8 cellular contexts compared by ENCODE assay signal in the genomic region with DNA sequence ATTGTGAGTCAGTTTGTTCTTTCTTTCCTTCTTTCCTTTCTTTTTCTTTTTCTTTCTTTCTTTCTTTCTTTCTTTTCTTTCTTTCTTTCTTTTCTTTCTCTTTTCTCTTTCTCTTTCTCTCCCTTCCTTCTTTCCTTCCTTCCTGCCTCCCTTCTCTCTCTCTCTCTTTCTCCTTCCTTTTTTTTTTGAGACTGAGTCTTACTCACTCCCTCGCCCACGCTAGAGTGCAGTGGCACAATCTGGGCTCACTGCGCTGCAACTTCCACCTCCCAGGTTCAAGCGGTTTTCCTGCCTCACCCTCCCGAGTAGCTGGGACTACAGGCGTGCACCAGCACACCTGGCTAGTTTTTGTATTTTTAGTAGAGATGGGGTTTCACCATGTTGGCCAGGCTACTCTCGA. TPM values are rescaled to one million over a fixed set of nuclear protein-coding genes. Genes with fewer than 3 reads are reported as not detected.
A peak's percentile ranks its signal among the peaks of the same experiment; 100 is the strongest.
DNase-seq lines count a peak whose midpoint lies in the region; TF ChIP-seq lines count a peak whose summit lies in the region.
"Not testable (repeated sequence)": the region's sequence is repeated elsewhere in the genome, so short reads cannot be mapped to it uniquely, and the experiment has no call there.

No MANE protein-coding gene starts in this region.

- not testable (repeated sequence) for H3K27me3 Mint-ChIP-seq in dendritic cell treated with granulocyte-macrophage colony-stimulating factor and Interleukin-4, amounts not matched to agents 40 ng/mL and 50 ng/mL, for 4 days; progenitor cell of endocrine pancreas

- 0 out of 2 replicates have a peak overlapping the region, but pooled peaks have one; percentile 11 for H2AFZ ChIP-seq in SK-N-SH (ENCODE audit: low read depth)

- not testable (repeated sequence) for H3K4me3 ChIP-seq in DOHH2 (ENCODE audit: low read length); HEK293 (ENCODE audit: low read depth, low read length); NB4 (ENCODE audit: low read depth, low read length); SK-N-SH (ENCODE audit: low read depth in 2 of 2, low read length in 1 of 2)

- POLR2A ChIA-PET in HEK293 (lab: Yijun Ruan, JAX), result interaction anchor here (0.7 kb wide), 2 partner anchors 168 to 287 kb away, joined by 3 read pairs; no protein-coding TSS in a partner anchor
- POLR2A ChIA-PET in SK-N-SH (lab: Yijun Ruan, JAX), result not testable (repeated sequence)

- H3K9ac ChIP-seq in SK-N-SH, result not testable (repeated sequence)

- in situ Hi-C loops in ACHN (cut with HindIII; ENCODE audit: low pct_ligation_motif_present, low pct_unique_long_range_greater_than_20kb, low sequenced_read_pairs), result not testable (repeated sequence)

- H3K4me3 Mint-ChIP-seq in dendritic cell treated with granulocyte-macrophage colony-stimulating factor and Interleukin-4, amounts not matched to agents 40 ng/mL and 50 ng/mL, for 4 days, result peak overlapping the region; percentile 39
- not testable (repeated sequence) for H3K4me3 Mint-ChIP-seq in progenitor cell of endocrine pancreas (ENCODE audit: low read depth)

- peak; percentile 17 for DNase-seq in ACHN
- DNase-seq in NB4 (ENCODE audit: low read depth), result peak; percentile 28
- DNase-seq in SK-N-SH; progenitor cell of endocrine pancreas (ENCODE audit: low spot score, unreplicated experiment): not testable (repeated sequence)
- DNase-seq in activated CD8-positive, alpha-beta memory T cell treated with anti-CD3 and anti-CD28 coated beads for 24 hours, result peak; percentile 28

- H3K4me1 ChIP-seq in DOHH2 (ENCODE audit: control insufficient read depth, low read length), result peaks cover 29% of the 10 kb centered on the region
- H3K4me1 ChIP-seq in HEK293 (ENCODE audit: control insufficient read depth, insufficient read depth, low read length), result not testable (repeated sequence)
- peaks cover 6 to 14% of the 10 kb centered on the region in 2 experiments; a peak in 3 of 4 replicates for H3K4me1 ChIP-seq in SK-N-SH (ENCODE audit: control insufficient read depth in 1 of 2, insufficient read depth in 2 of 2, low read depth in 1 of 2, low read length in 1 of 2)

- H3K36me3 ChIP-seq in DOHH2 (ENCODE audit: control insufficient read depth, low read length); HEK293 (ENCODE audit: control insufficient read depth in 2 of 2, insufficient read depth in 1 of 2, low read length in 2 of 2); SK-N-SH (replicated peaks in 1 of 2; ENCODE audit: control insufficient read depth in 1 of 2, insufficient read depth in 2 of 2, low read length in 1 of 2): not testable (repeated sequence)

- intact Hi-C loops in dendritic cell treated with granulocyte-macrophage colony-stimulating factor and Interleukin-4, amounts not matched to agents 40 ng/mL and 50 ng/mL, for 4 days (cut with micrococcal nuclease), result not testable (repeated sequence)

- peaks cover 19% of the 10 kb centered on the region for H3F3A ChIP-seq in DOHH2 (ENCODE audit: control insufficient read depth, insufficient read depth)
- H3F3A ChIP-seq in SK-N-SH (replicated peaks; ENCODE audit: insufficient read depth), result not testable (repeated sequence)

- peaks cover 62% of the 10 kb centered on the region for H3K27me3 ChIP-seq in DOHH2 (ENCODE audit: control insufficient read depth, low read length)
- not testable (repeated sequence) for H3K27me3 ChIP-seq in SK-N-SH (ENCODE audit: insufficient read depth)

- H4K20me1 ChIP-seq in DOHH2 (ENCODE audit: control insufficient read depth, insufficient read depth, low read depth, low read length) (peaks cover 15% of the 10 kb centered on the region; the same call in 1 of the 2 replicates), SK-N-SH (ENCODE audit: insufficient read depth) (peaks cover 19% of the 10 kb centered on the region)

- H3K27ac Mint-ChIP-seq in dendritic cell treated with granulocyte-macrophage colony-stimulating factor and Interleukin-4, amounts not matched to agents 40 ng/mL and 50 ng/mL, for 4 days, result peak overlapping the region; percentile 94
- peak overlapping the region; percentile 63 for H3K27ac Mint-ChIP-seq in progenitor cell of endocrine pancreas

- TF ChIP-seq CTCF in DOHH2 (IDR thresholded peaks at IDR 0.05; ENCODE audit: low read depth, low read length, poor library complexity, severe bottlenecking); HEK293 (tag by site-specific recombination; IDR thresholded peaks at IDR 0.05); NB4 (IDR thresholded peaks at IDR 0.05; ENCODE audit: low read depth, low read length); SK-N-SH (IDR thresholded peaks at IDR 0.05); progenitor cell of endocrine pancreas (IDR thresholded peaks at IDR 0.05; ENCODE audit: unreplicated experiment): not testable (repeated sequence)

- not testable (repeated sequence) for H3K9me3 ChIP-seq in DOHH2 (ENCODE audit: control insufficient read depth, insufficient read depth, low read length); HEK293 (ENCODE audit: control insufficient read depth, insufficient read depth, low read depth, low read length); SK-N-SH

- WGBS in SK-N-SH (ENCODE audit: low lambda C conversion rate), result 92% methylated on average over 7 of the region's 7 CpGs

- not testable (repeated sequence) for TF ChIP-seq EP300 in SK-N-SH (IDR thresholded peaks at IDR 0.05; ENCODE audit: borderline replicate concordance in 1 of 2, low read depth in 1 of 2, low read length in 1 of 2)

- H3K79me2 ChIP-seq in DOHH2 (ENCODE audit: control insufficient read depth, low read length), result not testable (repeated sequence)
- peaks cover 29% of the 10 kb centered on the region for H3K79me2 ChIP-seq in SK-N-SH (ENCODE audit: insufficient read depth)

- H3K4me2 ChIP-seq in DOHH2 (ENCODE audit: low read length), result peak overlapping the region; percentile 96
- H3K4me2 ChIP-seq in SK-N-SH, result not testable (repeated sequence)

- not testable (repeated sequence) for TF ChIP-seq RAD21 in SK-N-SH (IDR thresholded peaks at IDR 0.05; ENCODE audit: low read length)

- H3K27ac ChIP-seq in DOHH2 (ENCODE audit: low read depth, low read length); HEK293 (ENCODE audit: extremely low read depth, low read depth, low read length); SK-N-SH (ENCODE audit: low read depth in 2 of 2, low read length in 1 of 2): not testable (repeated sequence)

- H3K36me3 Mint-ChIP-seq in dendritic cell treated with granulocyte-macrophage colony-stimulating factor and Interleukin-4, amounts not matched to agents 40 ng/mL and 50 ng/mL, for 4 days (ENCODE audit: low read depth); progenitor cell of endocrine pancreas (ENCODE audit: insufficient read depth): not testable (repeated sequence)

- peaks cover 38% of the 10 kb centered on the region for H3K4me1 Mint-ChIP-seq in dendritic cell treated with granulocyte-macrophage colony-stimulating factor and Interleukin-4, amounts not matched to agents 40 ng/mL and 50 ng/mL, for 4 days (ENCODE audit: low read depth)
- H3K4me1 Mint-ChIP-seq in progenitor cell of endocrine pancreas (ENCODE audit: low read depth), result peaks cover 10% of the 10 kb centered on the region

- not testable (repeated sequence) for TF ChIP-seq POLR2A in NB4 (IDR thresholded peaks at IDR 0.05; ENCODE audit: extremely low read depth, insufficient read length)

- not testable (repeated sequence) for H3K9me3 Mint-ChIP-seq in dendritic cell treated with granulocyte-macrophage colony-stimulating factor and Interleukin-4, amounts not matched to agents 40 ng/mL and 50 ng/mL, for 4 days; progenitor cell of endocrine pancreas (ENCODE audit: low read depth)

- CTCF ChIA-PET in HEK293 (lab: Yijun Ruan, JAX), result interaction anchor here (0.6 to 1.1 kb wide), 5 partner anchors 18 to 673 kb away, joined by 3 to 8 read pairs (median 3); no protein-coding TSS in a partner anchor
- CTCF ChIA-PET in SK-N-SH (lab: Yijun Ruan, JAX), result not testable (repeated sequence)

- not testable (repeated sequence) for H3K9me2 ChIP-seq in DOHH2 (replicated peaks; ENCODE audit: control insufficient read depth, low read length); SK-N-SH

TF ChIP-seq in HEK293, 187 proteins besides CTCF, POLR2A, EP300 and RAD21:
- TF ChIP-seq PRDM1 (tag by site-specific recombination; IDR thresholded peaks at IDR 0.05), result peak; percentile 72; the same call in 1 of the 2 replicates
- peak; percentile 68 for TF ChIP-seq ZFHX2 (tag by site-specific recombination; conservative IDR thresholded peaks at IDR 0.05)
- peak; percentile 22; the same call in 1 of the 2 replicates for TF ChIP-seq EGR2 (tag by site-specific recombination; IDR thresholded peaks at IDR 0.05; ENCODE audit: low read depth)
- peak; percentile 91 for TF ChIP-seq ZNF366 (tag by site-specific recombination; conservative IDR thresholded peaks at IDR 0.05)
- TF ChIP-seq ZNF600 (tag by site-specific recombination; IDR thresholded peaks at IDR 0.05), result peak; percentile 28; the same call in 1 of the 2 replicates

RNA-seq across cellular contexts. Expression of a gene that starts 1.8 kb away (rescaled TPM):
- polyA plus RNA-seq in SK-N-SH (2012; rRNA removed), result 62.5 and 86.9 TPM in 2 replicates
- 99.3 and 117 TPM in 2 replicates for polyA plus RNA-seq in SK-N-SH (2012; cell fraction: cytosol; rRNA removed)
- polyA plus RNA-seq in SK-N-SH (2012; cell fraction: nucleus; rRNA removed), result 12.2 and 27.3 TPM in 2 replicates
- 67.5 and 74.5 TPM in 2 replicates for total RNA-seq in progenitor cell of endocrine pancreas
